In the genomic region with DNA sequence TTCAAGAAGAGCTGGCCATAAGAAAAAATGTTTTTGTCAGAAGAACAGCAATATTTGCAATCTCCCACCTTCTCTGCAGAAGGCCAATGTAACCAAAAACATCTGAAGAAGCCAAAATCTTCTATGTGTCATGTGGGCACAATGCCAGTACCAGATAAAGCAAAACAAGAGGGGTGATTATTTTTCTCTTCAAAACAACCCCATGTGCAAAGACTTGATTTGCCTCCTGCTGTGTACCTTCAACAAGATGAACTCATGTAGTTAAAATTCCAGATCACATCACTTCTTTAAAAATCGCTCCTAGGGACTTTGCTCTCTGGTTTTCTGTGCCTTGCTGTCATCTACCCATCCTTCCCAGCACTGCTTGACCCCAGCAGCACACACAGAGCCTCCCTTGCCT, we compare ENCODE assay signal across 15 cellular contexts.
DNase-seq lines count a peak whose midpoint lies in the region; FAIRE-seq and TF ChIP-seq lines count a peak whose summit lies in the region.
"Had no signal": no experiment of that assay in that cellular context is flagged by ENCODE, and none has a peak within 500 bp of the region (broad histone marks: within the 10 kb centered on the region; RNA-seq: fewer than 3 reads in every experiment).

No MANE protein-coding gene starts in this region.

- H3K4me1 ChIP-seq in HEK293 (ENCODE audit: control insufficient read depth, insufficient read depth, low read length) (no peaks in the 10 kb centered on the region), kidney (ENCODE audit: control insufficient read depth in 1 of 2, insufficient read depth in 1 of 2, low read depth in 1 of 2, low read length in 2 of 2) (peaks cover 0 to 2% of the 10 kb centered on the region in 2 donors)

- H3K27ac ChIP-seq in HEK293 (ENCODE audit: extremely low read depth, low read depth, low read length): no peak overlapping the region
- no peak overlapping the region for H3K27ac ChIP-seq in kidney (ENCODE audit: low read depth in 2 of 2, low read length in 2 of 2)
- H3K27ac ChIP-seq: 22Rv1 had no signal

- FAIRE-seq in kidney (lab: Jason Lieb, UNC): no peak
- FAIRE-seq: colon, TTC549 had no signal

- POLR2A ChIA-PET in HEK293 (lab: Yijun Ruan, JAX): no interaction called here

- in situ Hi-C loops in astrocyte of the spinal cord (cut with HindIII; ENCODE audit: low sequenced_read_pairs): no loop called here

- H3K9me3 ChIP-seq in HEK293 (ENCODE audit: control insufficient read depth, insufficient read depth, low read depth, low read length) (no peaks in the 10 kb centered on the region), kidney (ENCODE audit: control insufficient read depth in 1 of 2, low read length in 2 of 2) (no peaks in the 10 kb centered on the region)

- TF ChIP-seq CTCF in HEK293 (tag by site-specific recombination; IDR thresholded peaks at IDR 0.05) (no peak), astrocyte of the spinal cord (IDR thresholded peaks at IDR 0.05; ENCODE audit: low read depth, low read length) (no peak), kidney (IDR thresholded peaks at IDR 0.05; ENCODE audit: borderline replicate concordance, extremely low read depth, insufficient read depth) (no peak)

- CTCF ChIA-PET in HEK293 (lab: Yijun Ruan, JAX): interaction anchor here (0.5 kb wide), 1 partner anchor 742 kb away, joined by 4 read pairs; no protein-coding TSS in a partner anchor

- intact Hi-C loops in kidney (cut with DNase I): no loop called here

- H3K36me3 ChIP-seq in HEK293 (ENCODE audit: control insufficient read depth in 2 of 2, insufficient read depth in 1 of 2, low read length in 2 of 2) (no peaks in the 10 kb centered on the region), kidney (ENCODE audit: control insufficient read depth in 1 of 2, insufficient read depth in 2 of 2, low read length in 2 of 2) (no peaks in the 10 kb centered on the region)

- peak; percentile 19 for DNase-seq in NCI-H146 (lab: John Stamatoyannopoulos, UW)
- DNase-seq in NCI-H146 treated with DMSO at 0.1 percent for 48 hours (lab: John Stamatoyannopoulos, UW; ENCODE audit: unreplicated experiment): no peak
- DNase-seq in astrocyte of the spinal cord (ENCODE audit: low read depth, low spot score): peak; percentile 75
- peak; percentile 26 for DNase-seq in non-pigmented ciliary epithelial cell (ENCODE audit: low read depth)
- no peak for DNase-seq in kidney
- DNase-seq in SIG-M5 (lab: John Stamatoyannopoulos, UW): no peak
- no peak for DNase-seq in NCI-H1694 treated with DMSO at 0.1 percent for 48 hours (lab: John Stamatoyannopoulos, UW)
- DNase-seq: activated naive CD8-positive, alpha-beta T cell treated with anti-CD3 and anti-CD28 coated beads, Interleukin-2, amount 10 ng/mL, durations not matched to agents 7 days and 5 days; CD8-positive, alpha-beta memory T cell; OCI-M1 had no signal

- H3K4me3 ChIP-seq in HEK293 (ENCODE audit: low read depth, low read length): no peak overlapping the region
- H3K4me3 ChIP-seq in astrocyte of the spinal cord (ENCODE audit: low read depth, low read length): no peak overlapping the region
- H3K4me3 ChIP-seq in kidney (ENCODE audit: low read length in 2 of 2): no peak overlapping the region
- H3K4me3 ChIP-seq: skin epidermis had no signal

- no peak overlapping the region for H3K9ac ChIP-seq in kidney (ENCODE audit: low read length in 2 of 2)

TF ChIP-seq in HEK293, 187 proteins besides CTCF, POLR2A, EP300 and RAD21:
- TF ChIP-seq, protein P1, sequence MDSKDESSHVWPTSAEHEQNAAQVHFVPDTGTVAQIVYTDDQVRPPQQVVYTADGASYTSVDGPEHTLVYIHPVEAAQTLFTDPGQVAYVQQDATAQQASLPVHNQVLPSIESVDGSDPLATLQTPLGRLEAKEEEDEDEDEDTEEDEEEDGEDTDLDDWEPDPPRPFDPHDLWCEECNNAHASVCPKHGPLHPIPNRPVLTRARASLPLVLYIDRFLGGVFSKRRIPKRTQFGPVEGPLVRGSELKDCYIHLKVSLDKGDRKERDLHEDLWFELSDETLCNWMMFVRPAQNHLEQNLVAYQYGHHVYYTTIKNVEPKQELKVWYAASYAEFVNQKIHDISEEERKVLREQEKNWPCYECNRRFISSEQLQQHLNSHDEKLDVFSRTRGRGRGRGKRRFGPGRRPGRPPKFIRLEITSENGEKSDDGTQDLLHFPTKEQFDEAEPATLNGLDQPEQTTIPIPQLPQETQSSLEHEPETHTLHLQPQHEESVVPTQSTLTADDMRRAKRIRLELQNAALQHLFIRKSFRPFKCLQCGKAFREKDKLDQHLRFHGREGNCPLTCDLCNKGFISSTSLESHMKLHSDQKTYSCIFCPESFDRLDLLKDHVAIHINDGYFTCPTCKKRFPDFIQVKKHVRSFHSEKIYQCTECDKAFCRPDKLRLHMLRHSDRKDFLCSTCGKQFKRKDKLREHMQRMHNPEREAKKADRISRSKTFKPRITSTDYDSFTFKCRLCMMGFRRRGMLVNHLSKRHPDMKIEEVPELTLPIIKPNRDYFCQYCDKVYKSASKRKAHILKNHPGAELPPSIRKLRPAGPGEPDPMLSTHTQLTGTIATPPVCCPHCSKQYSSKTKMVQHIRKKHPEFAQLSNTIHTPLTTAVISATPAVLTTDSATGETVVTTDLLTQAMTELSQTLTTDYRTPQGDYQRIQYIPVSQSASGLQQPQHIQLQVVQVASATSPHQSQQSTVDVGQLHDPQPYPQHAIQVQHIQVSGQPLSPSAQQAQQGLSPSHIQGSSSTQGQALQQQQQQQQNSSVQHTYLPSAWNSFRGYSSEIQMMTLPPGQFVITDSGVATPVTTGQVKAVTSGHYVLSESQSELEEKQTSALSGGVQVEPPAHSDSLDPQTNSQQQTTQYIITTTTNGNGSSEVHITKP (tag by site-specific recombination; IDR thresholded peaks at IDR 0.05): 0 out of 2 replicates have a peak, but pooled peaks have one; percentile 17
- TF ChIP-seq ZNF521 (tag by site-specific recombination; IDR thresholded peaks at IDR 0.05) (no peak), ZNF24 (tag by site-specific recombination; IDR thresholded peaks at IDR 0.05) (no peak), ZNF777 (tag by site-specific recombination; IDR thresholded peaks at IDR 0.05; ENCODE audit: borderline replicate concordance) (no peak), OVOL3 (tag by site-specific recombination; IDR thresholded peaks at IDR 0.05) (no peak), SP7 (tag by site-specific recombination; IDR thresholded peaks at IDR 0.05) (no peak)
- TF ChIP-seq, protein P2, sequence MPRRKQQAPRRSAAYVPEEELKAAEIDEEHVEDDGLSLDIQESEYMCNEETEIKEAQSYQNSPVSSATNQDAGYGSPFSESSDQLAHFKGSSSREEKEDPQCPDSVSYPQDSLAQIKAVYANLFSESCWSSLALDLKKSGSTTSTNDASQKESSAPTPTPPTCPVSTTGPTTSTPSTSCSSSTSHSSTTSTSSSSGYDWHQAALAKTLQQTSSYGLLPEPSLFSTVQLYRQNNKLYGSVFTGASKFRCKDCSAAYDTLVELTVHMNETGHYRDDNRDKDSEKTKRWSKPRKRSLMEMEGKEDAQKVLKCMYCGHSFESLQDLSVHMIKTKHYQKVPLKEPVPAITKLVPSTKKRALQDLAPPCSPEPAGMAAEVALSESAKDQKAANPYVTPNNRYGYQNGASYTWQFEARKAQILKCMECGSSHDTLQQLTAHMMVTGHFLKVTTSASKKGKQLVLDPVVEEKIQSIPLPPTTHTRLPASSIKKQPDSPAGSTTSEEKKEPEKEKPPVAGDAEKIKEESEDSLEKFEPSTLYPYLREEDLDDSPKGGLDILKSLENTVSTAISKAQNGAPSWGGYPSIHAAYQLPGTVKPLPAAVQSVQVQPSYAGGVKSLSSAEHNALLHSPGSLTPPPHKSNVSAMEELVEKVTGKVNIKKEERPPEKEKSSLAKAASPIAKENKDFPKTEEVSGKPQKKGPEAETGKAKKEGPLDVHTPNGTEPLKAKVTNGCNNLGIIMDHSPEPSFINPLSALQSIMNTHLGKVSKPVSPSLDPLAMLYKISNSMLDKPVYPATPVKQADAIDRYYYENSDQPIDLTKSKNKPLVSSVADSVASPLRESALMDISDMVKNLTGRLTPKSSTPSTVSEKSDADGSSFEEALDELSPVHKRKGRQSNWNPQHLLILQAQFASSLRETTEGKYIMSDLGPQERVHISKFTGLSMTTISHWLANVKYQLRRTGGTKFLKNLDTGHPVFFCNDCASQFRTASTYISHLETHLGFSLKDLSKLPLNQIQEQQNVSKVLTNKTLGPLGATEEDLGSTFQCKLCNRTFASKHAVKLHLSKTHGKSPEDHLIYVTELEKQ (tag by site-specific recombination; IDR thresholded peaks at IDR 0.05; ENCODE audit: borderline replicate concordance): no peak

Comparison
In these comparisons a context has a peak if more than half of its experiments do, and no peak if none do; other contexts are left out.
1. DNase-seq: peak in NCI-H146 (single experiment), astrocyte of the spinal cord (single experiment) and non-pigmented ciliary epithelial cell (single experiment); none in NCI-H146 treated with DMSO at 0.1 percent for 48 hours (single experiment), kidney (single experiment), SIG-M5 (single experiment) and NCI-H1694 treated with DMSO at 0.1 percent for 48 hours (single experiment).